Comparison of ENCODE assay signal across 8 cellular contexts in the genomic region with DNA sequence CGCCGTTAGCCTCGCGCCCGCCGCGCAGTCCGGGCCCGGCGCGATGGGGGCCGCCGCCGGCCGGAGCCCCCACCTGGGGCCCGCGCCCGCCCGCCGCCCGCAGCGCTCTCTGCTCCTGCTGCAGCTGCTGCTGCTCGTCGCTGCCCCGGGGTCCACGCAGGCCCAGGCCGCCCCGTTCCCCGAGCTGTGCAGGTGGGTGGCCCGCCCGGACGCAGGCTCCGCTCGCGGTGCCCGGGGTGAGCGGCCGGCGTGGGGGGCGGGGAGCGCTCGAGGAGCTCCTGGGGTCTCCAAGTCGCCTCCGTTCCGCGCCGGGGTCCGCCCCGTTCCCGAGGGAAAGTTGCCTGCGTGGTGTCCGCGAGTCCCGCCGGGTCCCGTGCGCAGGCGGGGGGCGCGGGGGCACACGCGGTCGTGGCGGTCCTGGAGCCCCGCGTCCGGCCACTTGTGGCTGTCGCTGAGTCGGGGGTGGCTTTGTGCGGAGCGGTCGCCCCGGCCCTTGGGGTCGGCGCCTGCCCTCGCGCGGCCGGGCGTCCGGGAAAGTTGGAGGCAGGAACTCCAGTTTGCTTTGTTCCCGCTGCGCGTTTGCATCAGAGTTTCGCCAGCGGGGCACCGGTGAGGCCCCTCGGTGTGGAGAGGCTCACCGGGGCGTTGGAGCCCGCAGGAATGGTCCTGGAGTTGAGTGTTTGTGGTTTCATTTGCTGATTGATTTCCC. TPM values are rescaled to one million over a fixed set of nuclear protein-coding genes. Genes with fewer than 3 reads are reported as not detected.
DNase-seq lines count a peak whose midpoint lies in the region; ATAC-seq and TF ChIP-seq lines count a peak whose summit lies in the region.

No MANE protein-coding gene starts in this region.

- H4K20me1 ChIP-seq in DND-41 (ENCODE audit: insufficient read depth, low read length): peaks cover 42% of the 10 kb centered on the region

- peaks cover 14% of the 10 kb centered on the region for H3K36me3 Mint-ChIP-seq in activated CD4-positive, alpha-beta memory T cell treated with anti-CD3 and anti-CD28 coated beads, Interleukin-2, amount 10 ng/mL, durations not matched to agents 7 days and 5 days (ENCODE audit: low read depth)
- H3K36me3 Mint-ChIP-seq in natural killer cell treated with Interleukin-12 subunit alpha and Interleukin-12 subunit beta and Interleukin-15 and Interleukin-18, amount 100 ng/mL, for 72 hours: peaks cover 26% of the 10 kb centered on the region

- 0 out of 2 replicates have a peak overlapping the region, but pooled peaks have one; percentile 4 for H2AFZ ChIP-seq in DND-41 (ENCODE audit: low read depth, low read length)

- POLR2A ChIA-PET in activated CD4-positive, alpha-beta memory T cell treated with anti-CD3 and anti-CD28 coated beads, Interleukin-2, amount 10 ng/mL, durations not matched to agents 7 days and 5 days (lab: Charles Lee): interaction anchor here (0.7 to 6.1 kb wide), 7 partner anchors 12 to 179 kb away, joined by 3 to 89 read pairs (median 12); partner anchors contain the start of genes MRPL18 and TCP1

- peak overlapping the region; percentile 73 for H3K4me2 ChIP-seq in DND-41 (ENCODE audit: insufficient read depth, low read length)

- TF ChIP-seq CTCF in DND-41 (IDR thresholded peaks at IDR 0.05; ENCODE audit: borderline replicate concordance, extremely low read depth, low read length, poor library complexity, severe bottlenecking) (peak; percentile 15), HL-60 (IDR thresholded peaks at IDR 0.05; ENCODE audit: insufficient read depth, low read length) (no peak), epithelial cell of proximal tubule (conservative IDR thresholded peaks at IDR 0.05; ENCODE audit: low read depth, low read length) (no peak)

- peak overlapping the region; percentile 90 for H3K4me3 Mint-ChIP-seq in activated CD4-positive, alpha-beta memory T cell treated with anti-CD3 and anti-CD28 coated beads, Interleukin-2, amount 10 ng/mL, durations not matched to agents 7 days and 5 days
- peak overlapping the region; percentile 87 for H3K4me3 Mint-ChIP-seq in natural killer cell treated with Interleukin-12 subunit alpha and Interleukin-12 subunit beta and Interleukin-15 and Interleukin-18, amount 100 ng/mL, for 72 hours

- H3K9me3 ChIP-seq in DND-41 (ENCODE audit: insufficient read depth, low read length, severe bottlenecking): no peaks in the 10 kb centered on the region

- peaks cover 54% of the 10 kb centered on the region for H3K4me1 ChIP-seq in DND-41 (ENCODE audit: insufficient read depth, low read length)

- H3K9ac ChIP-seq in DND-41 (ENCODE audit: low read depth, low read length): peak overlapping the region; percentile 95

- peaks cover 52% of the 10 kb centered on the region for H3K4me1 Mint-ChIP-seq in activated CD4-positive, alpha-beta memory T cell treated with anti-CD3 and anti-CD28 coated beads, Interleukin-2, amount 10 ng/mL, durations not matched to agents 7 days and 5 days
- peaks cover 41% of the 10 kb centered on the region in 2 donors for H3K4me1 Mint-ChIP-seq in natural killer cell treated with Interleukin-12 subunit alpha and Interleukin-12 subunit beta and Interleukin-15 and Interleukin-18, amount 100 ng/mL, for 72 hours (ENCODE audit: low read depth in 2 of 2)

- CTCF ChIA-PET in activated CD4-positive, alpha-beta memory T cell treated with anti-CD3 and anti-CD28 coated beads, Interleukin-2, amount 10 ng/mL, durations not matched to agents 7 days and 5 days (lab: Charles Lee): interaction anchor here (0.7 to 1.5 kb wide), 2 partner anchors 12 to 107 kb away, joined by 3 to 6 read pairs; no protein-coding TSS in a partner anchor

- H3K27me3 ChIP-seq in DND-41 (ENCODE audit: insufficient read depth, low read length, poor library complexity): no peaks in the 10 kb centered on the region
- H3K27me3 ChIP-seq in HL-60 (ENCODE audit: insufficient read depth, poor library complexity, severe bottlenecking): no peaks in the 10 kb centered on the region

- H3K27ac Mint-ChIP-seq in activated CD4-positive, alpha-beta memory T cell treated with anti-CD3 and anti-CD28 coated beads, Interleukin-2, amount 10 ng/mL, durations not matched to agents 7 days and 5 days: peak overlapping the region; percentile 83
- peak overlapping the region; percentile 99 for H3K27ac Mint-ChIP-seq in natural killer cell treated with Interleukin-12 subunit alpha and Interleukin-12 subunit beta and Interleukin-15 and Interleukin-18, amount 100 ng/mL, for 72 hours

- H3K27ac ChIP-seq in DND-41 (ENCODE audit: low read length) (peak overlapping the region; percentile 79), HL-60 (replicated peaks) (peak overlapping the region; percentile 48)

- peaks cover 53% of the 10 kb centered on the region for H3K79me2 ChIP-seq in DND-41 (ENCODE audit: insufficient read depth, low read length)

- peaks cover 11% of the 10 kb centered on the region; the same call in 1 of the 2 replicates for H3K36me3 ChIP-seq in DND-41 (ENCODE audit: insufficient read depth, low read length)

- H3K27me3 Mint-ChIP-seq in activated CD4-positive, alpha-beta memory T cell treated with anti-CD3 and anti-CD28 coated beads, Interleukin-2, amount 10 ng/mL, durations not matched to agents 7 days and 5 days: peaks cover 3% of the 10 kb centered on the region
- H3K27me3 Mint-ChIP-seq in natural killer cell treated with Interleukin-12 subunit alpha and Interleukin-12 subunit beta and Interleukin-15 and Interleukin-18, amount 100 ng/mL, for 72 hours: no peaks in the 10 kb centered on the region

- DNase-seq in DND-41: no peak
- DNase-seq in HL-60 (ENCODE audit: low read depth in 1 of 2, low spot score in 1 of 2): peak in 1 of 2 experiments; percentile 35
- DNase-seq in activated CD4-positive, alpha-beta memory T cell treated with anti-CD3 and anti-CD28 coated beads, Interleukin-2, amount 10 ng/mL, durations not matched to agents 7 days and 5 days: peak; percentile 42
- DNase-seq in epithelial cell of proximal tubule (ENCODE audit: low read depth): no peak
- DNase-seq in natural killer cell treated with Interleukin-12 subunit alpha and Interleukin-12 subunit beta and Interleukin-15 and Interleukin-18, amount 100 ng/mL, for 72 hours (ENCODE audit: low spot score): peak; percentile 73
- no peak for DNase-seq in NCI-H446 treated with DMSO at 0.1 percent for 48 hours (lab: John Stamatoyannopoulos, UW)
- no peak for DNase-seq in UCSD-AML1 (lab: John Stamatoyannopoulos, UW; ENCODE audit: unreplicated experiment)

- peak; percentile 27 for ATAC-seq in DND-41 (ENCODE audit: insufficient read depth, low read depth)
- peak; percentile 29 for ATAC-seq in GM21423 (IDR thresholded peaks at IDR 0.05; ENCODE audit: unreplicated experiment)
- ATAC-seq in natural killer cell treated with Interleukin-12 subunit alpha and Interleukin-12 subunit beta and Interleukin-15 and Interleukin-18, amount 100 ng/mL, for 72 hours: peak; percentile 22 to 47

- peak overlapping the region; percentile 76 to 80 for H3K4me3 ChIP-seq in DND-41 (ENCODE audit: low read depth in 1 of 2, low read length in 2 of 2)
- peak overlapping the region; percentile 70 for H3K4me3 ChIP-seq in HL-60 (replicated peaks; ENCODE audit: insufficient read depth, low read length)
- H3K4me3 ChIP-seq in epithelial cell of proximal tubule (ENCODE audit: low read depth, low read length): peak overlapping the region; percentile 78

- no peaks in the 10 kb centered on the region for H3K9me3 Mint-ChIP-seq in activated CD4-positive, alpha-beta memory T cell treated with anti-CD3 and anti-CD28 coated beads, Interleukin-2, amount 10 ng/mL, durations not matched to agents 7 days and 5 days
- no peaks in the 10 kb centered on the region for H3K9me3 Mint-ChIP-seq in natural killer cell treated with Interleukin-12 subunit alpha and Interleukin-12 subunit beta and Interleukin-15 and Interleukin-18, amount 100 ng/mL, for 72 hours

RNA-seq across cellular contexts. Expression of gene IGF2R, which starts 0.5 kb away (rescaled TPM):
- 10 to 100 TPM; 66.9 to 70.9 TPM for total RNA-seq in activated CD4-positive, alpha-beta memory T cell treated with anti-CD3 and anti-CD28 coated beads, Interleukin-2, amount 10 ng/mL, durations not matched to agents 7 days and 5 days
- total RNA-seq in epithelial cell of proximal tubule: 50.3 and 50.8 TPM in 2 replicates
- total RNA-seq in natural killer cell treated with Interleukin-12 subunit alpha and Interleukin-12 subunit beta and Interleukin-15 and Interleukin-18, amount 100 ng/mL, for 72 hours: 100 to 1,000 TPM; 290 to 377 TPM

Comparison
In these comparisons a context has a peak if more than half of its experiments do, and no peak if none do; other contexts are left out.
1. DNase-seq: peak in activated CD4-positive, alpha-beta memory T cell treated with anti-CD3 and anti-CD28 coated beads, Interleukin-2, amount 10 ng/mL, durations not matched to agents 7 days and 5 days (single experiment) and natural killer cell treated with Interleukin-12 subunit alpha and Interleukin-12 subunit beta and Interleukin-15 and Interleukin-18, amount 100 ng/mL, for 72 hours (single experiment); none in DND-41 (single experiment), epithelial cell of proximal tubule (single experiment), NCI-H446 treated with DMSO at 0.1 percent for 48 hours (single experiment) and UCSD-AML1 (single experiment).
2. Peak in every context shown above with its lines, with median percentiles within 50 percentile points of each other: ATAC-seq and H3K4me3 ChIP-seq.